18 cellular contexts compared by ENCODE assay signal in the genomic region with DNA sequence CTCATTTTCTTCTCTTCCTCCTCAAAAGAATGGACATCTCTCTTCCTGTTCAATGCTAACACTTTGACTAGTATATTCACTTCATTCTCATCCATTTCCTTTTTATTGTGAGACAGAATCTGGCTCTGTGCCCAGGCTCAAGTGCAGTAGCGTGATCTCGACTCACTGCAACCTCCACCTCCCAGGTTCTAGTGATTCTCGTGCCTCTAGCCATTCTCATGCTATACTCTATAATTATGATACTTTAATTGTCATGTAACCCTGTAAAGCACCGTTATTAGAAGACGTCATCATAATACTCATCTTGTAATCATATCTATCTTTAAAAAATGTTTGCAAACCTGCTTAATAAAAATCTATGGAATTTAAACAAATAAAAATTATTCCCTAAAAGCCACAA.
DNase-seq lines count a peak whose midpoint lies in the region; ATAC-seq lines count a peak whose summit lies in the region.
"Had no signal": no experiment of that assay in that cellular context is flagged by ENCODE, and none has a peak within 500 bp of the region (broad histone marks: within the 10 kb centered on the region; RNA-seq: fewer than 3 reads in every experiment).

No MANE protein-coding gene starts in this region.

- DNase-seq in Daoy (ENCODE audit: low read depth) = peak; percentile 5
- DNase-seq in NCI-H128 (lab: John Stamatoyannopoulos, UW; ENCODE audit: unreplicated experiment) = peak; percentile 28
- peak; percentile 64 for DNase-seq in NCI-H345 treated with DMSO at 0.1 percent for 48 hours (lab: John Stamatoyannopoulos, UW; ENCODE audit: unreplicated experiment)
- DNase-seq in dermis blood vessel endothelial cell = peak; percentile 4
- DNase-seq in activated naive CD4-positive, alpha-beta T cell (lab: John Stamatoyannopoulos, UW) = no peak
- DNase-seq in activated CD4-positive, CD25-positive, alpha-beta regulatory T cell treated with anti-CD3 and anti-CD28 coated beads, Interleukin-2, amount 50 U/mL, for 72 hours = no peak
- DNase-seq: activated CD4-positive, alpha-beta T cell treated with anti-CD3 and anti-CD28 coated beads, Interleukin-2, amount 10 ng/mL, durations not matched to agents 24 days and 14 days; activated CD8-positive, alpha-beta memory T cell treated with anti-CD3 and anti-CD28 coated beads, Interleukin-2, amount 50 U/mL, for 4 hours; anterior cingulate cortex; BE2C; hippocampal formation; Kasumi-1; NCI-H1694 treated with DMSO at 0.1 percent for 48 hours; nephron progenitor cell; OCI-M1; testis had no signal

- ATAC-seq in GM19397 (IDR thresholded peaks at IDR 0.05; ENCODE audit: unreplicated experiment) = no peak
- ATAC-seq: SK-N-SH treated with all-trans-retinoic acid at 6 μM for 48 hours had no signal

Comparison
In these comparisons a context has a peak if more than half of its experiments do, and no peak if none do; other contexts are left out.
1. DNase-seq: peak in Daoy (single experiment), NCI-H128 (single experiment), NCI-H345 treated with DMSO at 0.1 percent for 48 hours (single experiment) and dermis blood vessel endothelial cell (single experiment); none in activated naive CD4-positive, alpha-beta T cell (0 of 4) and activated CD4-positive, CD25-positive, alpha-beta regulatory T cell treated with anti-CD3 and anti-CD28 coated beads, Interleukin-2, amount 50 U/mL, for 72 hours (single experiment).